In the genomic region with DNA sequence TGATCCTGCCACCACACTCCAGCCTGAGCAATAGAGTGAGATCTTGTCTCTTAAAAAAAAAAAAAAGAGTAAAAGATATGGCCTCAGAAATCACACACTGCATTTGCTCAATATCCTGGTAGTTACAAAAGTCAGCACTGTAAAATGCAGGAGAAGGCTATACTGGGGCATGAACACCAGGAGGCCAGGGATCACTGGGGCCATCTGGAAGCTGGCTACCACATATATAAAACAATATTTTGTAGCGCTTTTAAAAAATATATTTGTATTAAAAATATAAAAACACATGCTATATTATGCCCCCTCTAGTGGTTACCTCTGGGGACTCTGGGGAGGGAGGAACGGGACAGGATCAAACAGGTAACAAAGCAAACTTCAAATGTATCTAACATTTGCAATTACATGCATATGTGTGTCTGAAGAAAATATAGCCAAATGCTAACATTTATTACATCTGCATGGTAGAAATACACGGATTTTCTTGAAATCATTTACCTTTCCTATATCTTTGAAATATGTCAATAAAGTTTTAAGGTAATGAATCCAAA, we compare ENCODE assay signal across 8 cellular contexts. TPM values are rescaled to one million over a fixed set of nuclear protein-coding genes. Genes with fewer than 3 reads are reported as not detected.
DNase-seq lines count a peak whose midpoint lies in the region; ATAC-seq lines count a peak whose summit lies in the region.

No MANE protein-coding gene starts in this region.

- no peak for ATAC-seq in activated naive CD8-positive, alpha-beta T cell treated with anti-CD3 and anti-CD28 coated beads, Interleukin-2, amount 50 U/mL, for 24 hours
- ATAC-seq in GM18909 (IDR thresholded peaks at IDR 0.05; ENCODE audit: poor library complexity, unreplicated experiment) (no peak), GM18498 (IDR thresholded peaks at IDR 0.05; ENCODE audit: unreplicated experiment) (no peak)

- intact Hi-C loops in activated T-helper 2 cell treated with anti-CD3 and anti-CD28 coated beads, Interferon-gamma antibody, Interleukin-2, Interleukin-4, amounts not matched to agents 10 μg/mL and 5 μg/mL and 100 μg/mL, durations not matched to agents 14 hours and 24 hours and 36 hours (cut with micrococcal nuclease) = no loop called here

- no peak overlapping the region for H3K27ac Mint-ChIP-seq in activated naive CD8-positive, alpha-beta T cell treated with anti-CD3 and anti-CD28 coated beads, Interleukin-2, amount 50 U/mL, for 24 hours
- no peak overlapping the region for H3K27ac Mint-ChIP-seq in activated T-helper 2 cell treated with anti-CD3 and anti-CD28 coated beads, Interferon-gamma antibody, Interleukin-2, Interleukin-4, amounts not matched to agents 10 μg/mL and 5 μg/mL and 100 μg/mL, durations not matched to agents 14 hours and 24 hours and 36 hours

- DNase-seq in ELR (ENCODE audit: low read depth) (peak; percentile 62), LoVo (ENCODE audit: low spot score) (peak; percentile 32), lung microvascular endothelial cell (ENCODE audit: low read depth in 2 of 2) (peak; percentile 3 to 57), NCI-H187 (lab: John Stamatoyannopoulos, UW) (no peak)
- peak; percentile 33 for DNase-seq in activated naive CD8-positive, alpha-beta T cell treated with anti-CD3 and anti-CD28 coated beads, Interleukin-2, amount 50 U/mL, for 24 hours
- DNase-seq in activated T-helper 2 cell treated with anti-CD3 and anti-CD28 coated beads, Interferon-gamma antibody, Interleukin-2, Interleukin-4, amounts not matched to agents 10 μg/mL and 5 μg/mL and 100 μg/mL, durations not matched to agents 14 hours and 24 hours and 36 hours (ENCODE audit: low spot score) = no peak

- H3K36me3 Mint-ChIP-seq in activated naive CD8-positive, alpha-beta T cell treated with anti-CD3 and anti-CD28 coated beads, Interleukin-2, amount 50 U/mL, for 24 hours (ENCODE audit: low read depth) = peaks cover 21% of the 10 kb centered on the region
- H3K36me3 Mint-ChIP-seq in activated T-helper 2 cell treated with anti-CD3 and anti-CD28 coated beads, Interferon-gamma antibody, Interleukin-2, Interleukin-4, amounts not matched to agents 10 μg/mL and 5 μg/mL and 100 μg/mL, durations not matched to agents 14 hours and 24 hours and 36 hours (ENCODE audit: low read depth) = peaks cover 27% of the 10 kb centered on the region

- H3K4me1 Mint-ChIP-seq in activated naive CD8-positive, alpha-beta T cell treated with anti-CD3 and anti-CD28 coated beads, Interleukin-2, amount 50 U/mL, for 24 hours = peaks cover 32% of the 10 kb centered on the region
- H3K4me1 Mint-ChIP-seq in activated T-helper 2 cell treated with anti-CD3 and anti-CD28 coated beads, Interferon-gamma antibody, Interleukin-2, Interleukin-4, amounts not matched to agents 10 μg/mL and 5 μg/mL and 100 μg/mL, durations not matched to agents 14 hours and 24 hours and 36 hours (ENCODE audit: low read depth) = peaks cover 23% of the 10 kb centered on the region

- peaks cover 4% of the 10 kb centered on the region for H3K27me3 Mint-ChIP-seq in activated naive CD8-positive, alpha-beta T cell treated with anti-CD3 and anti-CD28 coated beads, Interleukin-2, amount 50 U/mL, for 24 hours
- H3K27me3 Mint-ChIP-seq in activated T-helper 2 cell treated with anti-CD3 and anti-CD28 coated beads, Interferon-gamma antibody, Interleukin-2, Interleukin-4, amounts not matched to agents 10 μg/mL and 5 μg/mL and 100 μg/mL, durations not matched to agents 14 hours and 24 hours and 36 hours (ENCODE audit: low read depth) = no peaks in the 10 kb centered on the region

- no peak overlapping the region for H3K4me3 Mint-ChIP-seq in activated naive CD8-positive, alpha-beta T cell treated with anti-CD3 and anti-CD28 coated beads, Interleukin-2, amount 50 U/mL, for 24 hours
- no peak overlapping the region for H3K4me3 Mint-ChIP-seq in activated T-helper 2 cell treated with anti-CD3 and anti-CD28 coated beads, Interferon-gamma antibody, Interleukin-2, Interleukin-4, amounts not matched to agents 10 μg/mL and 5 μg/mL and 100 μg/mL, durations not matched to agents 14 hours and 24 hours and 36 hours (ENCODE audit: low read depth)

- no peaks in the 10 kb centered on the region for H3K9me3 Mint-ChIP-seq in activated naive CD8-positive, alpha-beta T cell treated with anti-CD3 and anti-CD28 coated beads, Interleukin-2, amount 50 U/mL, for 24 hours
- H3K9me3 Mint-ChIP-seq in activated T-helper 2 cell treated with anti-CD3 and anti-CD28 coated beads, Interferon-gamma antibody, Interleukin-2, Interleukin-4, amounts not matched to agents 10 μg/mL and 5 μg/mL and 100 μg/mL, durations not matched to agents 14 hours and 24 hours and 36 hours = no peaks in the 10 kb centered on the region

RNA-seq across cellular contexts. Expression of a gene that starts 4.0 kb away (rescaled TPM):
- total RNA-seq in lung microvascular endothelial cell = 4.4 and 6.5 TPM in 2 replicates
- total RNA-seq in activated T-helper 2 cell treated with anti-CD3 and anti-CD28 coated beads, Interferon-gamma antibody, Interleukin-2, Interleukin-4, amounts not matched to agents 10 μg/mL and 5 μg/mL and 100 μg/mL, durations not matched to agents 14 hours and 24 hours and 36 hours = 16.0 and 17.0 TPM in 2 replicates

RNA-seq across cellular contexts. Expression of a gene that starts 4.4 kb away (rescaled TPM):
- total RNA-seq in lung microvascular endothelial cell = 9.8 and 12.3 TPM in 2 replicates
- 21.6 and 23.8 TPM in 2 replicates for total RNA-seq in activated T-helper 2 cell treated with anti-CD3 and anti-CD28 coated beads, Interferon-gamma antibody, Interleukin-2, Interleukin-4, amounts not matched to agents 10 μg/mL and 5 μg/mL and 100 μg/mL, durations not matched to agents 14 hours and 24 hours and 36 hours

RNA-seq across cellular contexts. Expression of a gene that starts 55.5 kb away (rescaled TPM):
- 13.9 and 15.9 TPM in 2 replicates for total RNA-seq in lung microvascular endothelial cell
- total RNA-seq in activated T-helper 2 cell treated with anti-CD3 and anti-CD28 coated beads, Interferon-gamma antibody, Interleukin-2, Interleukin-4, amounts not matched to agents 10 μg/mL and 5 μg/mL and 100 μg/mL, durations not matched to agents 14 hours and 24 hours and 36 hours = 56.8 and 58.5 TPM in 2 replicates

Comparison
In these comparisons a context has a peak if more than half of its experiments do, and no peak if none do; other contexts are left out.
1. DNase-seq: peak in ELR (single experiment), LoVo (single experiment), activated naive CD8-positive, alpha-beta T cell treated with anti-CD3 and anti-CD28 coated beads, Interleukin-2, amount 50 U/mL, for 24 hours (single experiment) and lung microvascular endothelial cell (2 of 2); none in NCI-H187 (0 of 2) and activated T-helper 2 cell treated with anti-CD3 and anti-CD28 coated beads, Interferon-gamma antibody, Interleukin-2, Interleukin-4, amounts not matched to agents 10 μg/mL and 5 μg/mL and 100 μg/mL, durations not matched to agents 14 hours and 24 hours and 36 hours (single experiment).